Comparison of ENCODE assay signal across 9 cellular contexts in genomic region chr18:58670561-58671121, GRCh38. TPM values are rescaled to one million over a fixed set of nuclear protein-coding genes. Genes with fewer than 3 reads are reported as not detected.
DNase-seq lines count a peak whose midpoint lies in the region; ATAC-seq and TF ChIP-seq lines count a peak whose summit lies in the region.
"Had no signal": no experiment of that assay in that cellular context is flagged by ENCODE, and none has a peak within 500 bp of the region (broad histone marks: within the 10 kb centered on the region; RNA-seq: fewer than 3 reads in every experiment).

No MANE protein-coding gene starts in this region.

- TF ChIP-seq CTCF in nephron progenitor cell (IDR thresholded peaks at IDR 0.05) = no peak

- peaks cover 8% of the 10 kb centered on the region for H3K27me3 Mint-ChIP-seq in activated CD8-positive, alpha-beta memory T cell treated with anti-CD3 and anti-CD28 coated beads, Interleukin-2, amount 10 ng/mL, durations not matched to agents 7 days and 5 days
- H3K27me3 Mint-ChIP-seq in nephron progenitor cell (ENCODE audit: low read depth, poor library complexity) = peaks cover 12% of the 10 kb centered on the region

- H3K27me3 ChIP-seq in effector memory CD4-positive, alpha-beta T cell (replicated peaks; ENCODE audit: control insufficient read depth, insufficient read depth, low read length, poor library complexity, severe bottlenecking) = no peaks in the 10 kb centered on the region

- H3K9me3 ChIP-seq in effector memory CD4-positive, alpha-beta T cell (ENCODE audit: control insufficient read depth, low read length) = no peaks in the 10 kb centered on the region

- peaks cover 40% of the 10 kb centered on the region for H3K4me1 Mint-ChIP-seq in activated CD8-positive, alpha-beta memory T cell treated with anti-CD3 and anti-CD28 coated beads, Interleukin-2, amount 10 ng/mL, durations not matched to agents 7 days and 5 days
- peaks cover 42% of the 10 kb centered on the region for H3K4me1 Mint-ChIP-seq in nephron progenitor cell

- H3K9me3 Mint-ChIP-seq in activated CD8-positive, alpha-beta memory T cell treated with anti-CD3 and anti-CD28 coated beads, Interleukin-2, amount 10 ng/mL, durations not matched to agents 7 days and 5 days (ENCODE audit: low read depth) = no peaks in the 10 kb centered on the region
- no peaks in the 10 kb centered on the region for H3K9me3 Mint-ChIP-seq in nephron progenitor cell

- H3K4me1 ChIP-seq in effector memory CD4-positive, alpha-beta T cell (ENCODE audit: control insufficient read depth, insufficient read depth, low read length, poor library complexity, severe bottlenecking) = peaks cover 29% of the 10 kb centered on the region

- H3K36me3 ChIP-seq in effector memory CD4-positive, alpha-beta T cell (ENCODE audit: control insufficient read depth, insufficient read depth, low read length) = no peaks in the 10 kb centered on the region

- ATAC-seq in activated CD8-positive, alpha-beta memory T cell treated with anti-CD3 and anti-CD28 coated beads, Interleukin-2, amount 10 ng/mL, durations not matched to agents 7 days and 5 days = no peak
- ATAC-seq in HG03159 (IDR thresholded peaks at IDR 0.05; ENCODE audit: unreplicated experiment) (no peak), GM21423 (IDR thresholded peaks at IDR 0.05; ENCODE audit: unreplicated experiment) (no peak)

- peak overlapping the region; percentile 68 for H3K27ac ChIP-seq in effector memory CD4-positive, alpha-beta T cell (ENCODE audit: insufficient read depth, low read length, poor library complexity, severe bottlenecking)

- DNase-seq in activated CD8-positive, alpha-beta memory T cell treated with anti-CD3 and anti-CD28 coated beads, Interleukin-2, amount 10 ng/mL, durations not matched to agents 7 days and 5 days = no peak
- no peak for DNase-seq in activated CD8-positive, alpha-beta memory T cell treated with anti-CD3 and anti-CD28 coated beads, Interleukin-2, amount 50 U/mL, for 48 hours
- DNase-seq in NOMO-1 treated with DMSO at 0.1 percent for 48 hours (lab: John Stamatoyannopoulos, UW; ENCODE audit: unreplicated experiment) (peak; percentile 92), nephron progenitor cell (peak; percentile 10), DMS 273 (lab: John Stamatoyannopoulos, UW; ENCODE audit: unreplicated experiment) (no peak)
- no peak for DNase-seq in effector memory CD4-positive, alpha-beta T cell

- peak overlapping the region; percentile 74 for H3K4me3 Mint-ChIP-seq in activated CD8-positive, alpha-beta memory T cell treated with anti-CD3 and anti-CD28 coated beads, Interleukin-2, amount 10 ng/mL, durations not matched to agents 7 days and 5 days
- peak overlapping the region; percentile 92 for H3K4me3 Mint-ChIP-seq in nephron progenitor cell

- peak overlapping the region; percentile 44 for H3K4me3 ChIP-seq in effector memory CD4-positive, alpha-beta T cell (ENCODE audit: insufficient read depth, low read depth, low read length, poor library complexity, severe bottlenecking)

- H3K27ac Mint-ChIP-seq in activated CD8-positive, alpha-beta memory T cell treated with anti-CD3 and anti-CD28 coated beads, Interleukin-2, amount 10 ng/mL, durations not matched to agents 7 days and 5 days = peak overlapping the region; percentile 74
- H3K27ac Mint-ChIP-seq in nephron progenitor cell = peak overlapping the region; percentile 82

- peaks cover 10% of the 10 kb centered on the region for H3K36me3 Mint-ChIP-seq in activated CD8-positive, alpha-beta memory T cell treated with anti-CD3 and anti-CD28 coated beads, Interleukin-2, amount 10 ng/mL, durations not matched to agents 7 days and 5 days
- H3K36me3 Mint-ChIP-seq in nephron progenitor cell (ENCODE audit: low read depth) = peaks cover 10% of the 10 kb centered on the region

- CTCF ChIA-PET in activated CD8-positive, alpha-beta memory T cell treated with anti-CD3 and anti-CD28 coated beads, Interleukin-2, amount 10 ng/mL, durations not matched to agents 7 days and 5 days (lab: Charles Lee) = interaction anchor here (0.8 to 4.4 kb wide), 8 partner anchors 11 to 132 kb away, joined by 3 to 32 read pairs (median 6); no protein-coding TSS in a partner anchor

RNA-seq across cellular contexts. Expression of gene MALT1, which starts 0.6 kb away (rescaled TPM):
- total RNA-seq in activated CD8-positive, alpha-beta memory T cell treated with anti-CD3 and anti-CD28 coated beads, Interleukin-2, amount 10 ng/mL, durations not matched to agents 7 days and 5 days = 10 to 100 TPM; 30.3 to 31.6 TPM

RNA-seq across cellular contexts. Expression of gene ALPK2, which starts 41.8 kb away (rescaled TPM):
- total RNA-seq in activated CD8-positive, alpha-beta memory T cell treated with anti-CD3 and anti-CD28 coated beads, Interleukin-2, amount 10 ng/mL, durations not matched to agents 7 days and 5 days = under 1 TPM in 1 of 2 experiments, not detected in 1; 0.33 TPM
- total RNA-seq: dermis microvascular lymphatic vessel endothelial cell had no signal

Comparison
In these comparisons a context has a peak if more than half of its experiments do, and no peak if none do; other contexts are left out.
1. DNase-seq: peak in NOMO-1 treated with DMSO at 0.1 percent for 48 hours (single experiment) and nephron progenitor cell (single experiment); none in activated CD8-positive, alpha-beta memory T cell treated with anti-CD3 and anti-CD28 coated beads, Interleukin-2, amount 10 ng/mL, durations not matched to agents 7 days and 5 days (single experiment), activated CD8-positive, alpha-beta memory T cell treated with anti-CD3 and anti-CD28 coated beads, Interleukin-2, amount 50 U/mL, for 48 hours (single experiment), effector memory CD4-positive, alpha-beta T cell (0 of 3) and DMS 273 (single experiment).